7 cellular contexts compared by ENCODE assay signal in the genomic region with DNA sequence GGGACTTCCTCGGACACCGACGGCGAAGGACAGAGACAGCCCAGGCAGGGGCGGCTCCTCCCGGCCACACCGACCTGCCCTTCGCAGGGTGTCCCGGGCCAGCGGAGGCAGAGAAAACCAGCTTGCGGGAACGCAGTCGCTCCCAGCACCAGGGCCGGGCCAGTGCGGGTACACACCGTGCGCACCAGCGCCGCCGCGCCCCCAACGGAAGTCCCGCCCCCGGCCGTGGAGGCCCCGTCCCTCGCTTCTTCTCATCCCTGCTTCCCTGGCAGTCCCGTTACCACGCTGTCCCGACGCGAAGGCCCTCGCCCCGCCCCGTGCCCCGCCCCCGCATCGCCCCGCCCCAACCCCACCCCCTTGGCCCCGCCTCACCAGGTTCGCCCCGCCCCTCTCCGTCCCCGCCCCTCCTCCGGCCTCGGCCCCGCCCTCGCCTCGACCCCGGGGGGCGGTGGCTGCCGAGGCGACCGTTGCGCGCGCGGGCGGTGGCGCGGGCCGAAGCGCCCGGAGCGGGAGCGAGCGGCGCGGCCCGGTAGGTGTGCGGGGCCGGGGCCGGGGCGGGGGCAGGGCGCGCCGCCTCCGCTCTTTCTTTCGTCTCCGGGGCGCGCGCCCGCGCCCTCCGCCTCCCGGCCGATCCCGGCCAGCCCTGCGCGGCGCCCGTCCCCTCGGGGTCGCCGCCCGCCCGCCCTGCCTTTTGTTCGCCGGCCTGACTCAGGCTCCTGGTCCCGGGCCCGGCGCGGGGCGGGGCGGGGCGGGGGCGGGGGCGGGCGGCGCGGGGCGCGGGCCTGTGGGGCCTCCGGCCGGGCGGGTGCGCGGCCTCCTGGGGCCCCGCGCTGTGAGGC. TPM values are rescaled to one million over a fixed set of nuclear protein-coding genes. Genes with fewer than 3 reads are reported as not detected.
DNase-seq lines count a peak whose midpoint lies in the region; ATAC-seq and TF ChIP-seq lines count a peak whose summit lies in the region.

A gene with protein sequence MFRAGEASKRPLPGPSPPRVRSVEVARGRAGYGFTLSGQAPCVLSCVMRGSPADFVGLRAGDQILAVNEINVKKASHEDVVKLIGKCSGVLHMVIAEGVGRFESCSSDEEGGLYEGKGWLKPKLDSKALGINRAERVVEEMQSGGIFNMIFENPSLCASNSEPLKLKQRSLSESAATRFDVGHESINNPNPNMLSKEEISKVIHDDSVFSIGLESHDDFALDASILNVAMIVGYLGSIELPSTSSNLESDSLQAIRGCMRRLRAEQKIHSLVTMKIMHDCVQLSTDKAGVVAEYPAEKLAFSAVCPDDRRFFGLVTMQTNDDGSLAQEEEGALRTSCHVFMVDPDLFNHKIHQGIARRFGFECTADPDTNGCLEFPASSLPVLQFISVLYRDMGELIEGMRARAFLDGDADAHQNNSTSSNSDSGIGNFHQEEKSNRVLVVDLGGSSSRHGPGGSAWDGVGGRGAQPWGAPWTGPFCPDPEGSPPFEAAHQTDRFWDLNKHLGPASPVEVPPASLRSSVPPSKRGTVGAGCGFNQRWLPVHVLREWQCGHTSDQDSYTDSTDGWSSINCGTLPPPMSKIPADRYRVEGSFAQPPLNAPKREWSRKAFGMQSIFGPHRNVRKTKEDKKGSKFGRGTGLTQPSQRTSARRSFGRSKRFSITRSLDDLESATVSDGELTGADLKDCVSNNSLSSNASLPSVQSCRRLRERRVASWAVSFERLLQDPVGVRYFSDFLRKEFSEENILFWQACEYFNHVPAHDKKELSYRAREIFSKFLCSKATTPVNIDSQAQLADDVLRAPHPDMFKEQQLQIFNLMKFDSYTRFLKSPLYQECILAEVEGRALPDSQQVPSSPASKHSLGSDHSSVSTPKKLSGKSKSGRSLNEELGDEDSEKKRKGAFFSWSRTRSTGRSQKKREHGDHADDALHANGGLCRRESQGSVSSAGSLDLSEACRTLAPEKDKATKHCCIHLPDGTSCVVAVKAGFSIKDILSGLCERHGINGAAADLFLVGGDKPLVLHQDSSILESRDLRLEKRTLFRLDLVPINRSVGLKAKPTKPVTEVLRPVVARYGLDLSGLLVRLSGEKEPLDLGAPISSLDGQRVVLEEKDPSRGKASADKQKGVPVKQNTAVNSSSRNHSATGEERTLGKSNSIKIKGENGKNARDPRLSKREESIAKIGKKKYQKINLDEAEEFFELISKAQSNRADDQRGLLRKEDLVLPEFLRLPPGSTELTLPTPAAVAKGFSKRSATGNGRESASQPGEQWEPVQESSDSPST (N-terminal part only) (plus strand): TSS at position 451 of the 839 bp plus-strand sequence. CDS start 23,150 bp downstream, outside the sequence.

- intact Hi-C loops in breast epithelium (cut with DNase I; ENCODE audit: low total_unique reads): no loop called here

- H3K9me3 ChIP-seq in WERI-Rb-1 (ENCODE audit: severe bottlenecking): no peaks in the 10 kb centered on the region
- peaks cover 0 to 5% of the 10 kb centered on the region in 2 donors for H3K9me3 ChIP-seq in breast epithelium
- H3K9me3 ChIP-seq in iPS-20b (ENCODE audit: insufficient read depth, low read depth, low read length): no peaks in the 10 kb centered on the region
- no peaks in the 10 kb centered on the region for H3K9me3 ChIP-seq in skeletal muscle tissue (ENCODE audit: control insufficient read depth in 3 of 3, low read length in 3 of 3)

- no peaks in the 10 kb centered on the region for H3K27me3 ChIP-seq in WERI-Rb-1 (ENCODE audit: insufficient read depth, low read depth, severe bottlenecking)
- H3K27me3 ChIP-seq in breast epithelium: no peaks in the 10 kb centered on the region
- H3K27me3 ChIP-seq in iPS-20b (ENCODE audit: insufficient read depth, low read length): peaks cover 29% of the 10 kb centered on the region
- peaks cover 0 to 11% (median 0%) of the 10 kb centered on the region in 3 donors for H3K27me3 ChIP-seq in skeletal muscle tissue (ENCODE audit: control insufficient read depth in 3 of 3, insufficient read depth in 3 of 3, low read length in 3 of 3)

- H3K4me1 ChIP-seq in breast epithelium (no peaks in the 10 kb centered on the region), iPS-20b (ENCODE audit: insufficient read depth, low read length) (0 out of 2 replicates have a peak, but pooled peaks cover 3% of the 10 kb centered on the region), skeletal muscle tissue (ENCODE audit: control insufficient read depth in 3 of 3, insufficient read depth in 3 of 3, low read length in 3 of 3) (peaks cover 34 to 60% (median 39%) of the 10 kb centered on the region in 3 donors)

- TF ChIP-seq POLR2A in GM18505 (IDR thresholded peaks at IDR 0.05; ENCODE audit: borderline replicate concordance, extremely low read depth, insufficient read depth, insufficient read length): no peak
- TF ChIP-seq POLR2A in breast epithelium (IDR thresholded peaks at IDR 0.05): peak; percentile 83

- H3K9ac ChIP-seq in iPS-20b (ENCODE audit: low read depth, low read length) (peak within 1 kb of the TSS; percentile 88), skeletal muscle tissue (ENCODE audit: low read depth in 1 of 3, low read length in 3 of 3) (peak within 1 kb of the TSS; percentile 88 to 96 (median 92))

- DNase-seq in NCI-H2107 (lab: John Stamatoyannopoulos, UW) (peak; percentile 87), WERI-Rb-1 (peak; percentile 98), breast epithelium (ENCODE audit: low spot score in 2 of 2) (peak; percentile 96)

- TF ChIP-seq CTCF in WERI-Rb-1 (IDR thresholded peaks at IDR 0.05; ENCODE audit: low read depth, low read length) (no peak), breast epithelium (IDR thresholded peaks at IDR 0.05) (no peak)

- H3K4me3 ChIP-seq in WERI-Rb-1 (ENCODE audit: low read depth, low read length) (peak within 1 kb of the TSS; percentile 86), breast epithelium (peak within 1 kb of the TSS; percentile 78 to 84 (median 83)), iPS-20b (ENCODE audit: low read length) (peak within 1 kb of the TSS; percentile 83), skeletal muscle tissue (ENCODE audit: low read length in 3 of 3) (peak within 1 kb of the TSS; percentile 75 to 88 (median 87))

- H3K36me3 ChIP-seq in WERI-Rb-1 (peaks cover 9% of the 10 kb centered on the region; the same call in 1 of the 2 replicates), breast epithelium (no peaks in the 10 kb centered on the region), iPS-20b (ENCODE audit: insufficient read depth, low read depth, low read length) (no peaks in the 10 kb centered on the region), skeletal muscle tissue (ENCODE audit: control insufficient read depth in 3 of 3, insufficient read depth in 3 of 3, low read length in 3 of 3) (no peaks in the 10 kb centered on the region)

- H3K27ac ChIP-seq in WERI-Rb-1 (peak within 1 kb of the TSS; percentile 90), breast epithelium (peak within 1 kb of the TSS; percentile 96), iPS-20b (ENCODE audit: low read length) (no peak within 1 kb of the TSS), skeletal muscle tissue (ENCODE audit: low read depth, low read length) (peak within 1 kb of the TSS; percentile 93)

- ATAC-seq in GM18505 (IDR thresholded peaks at IDR 0.05; ENCODE audit: unreplicated experiment) (peak; percentile 78), HG03045 (IDR thresholded peaks at IDR 0.05; ENCODE audit: unreplicated experiment) (peak; percentile 75)

RNA-seq across cellular contexts. Expression of the gene that starts here (rescaled TPM):
- total RNA-seq in breast epithelium (10 to 100 TPM; 24.3 to 94.5 (median 29.9) TPM), skeletal muscle tissue (28.2 TPM)
